Comparison of ENCODE assay signal across 1 cellular context in genomic region chr11:78084506-78084905, GRCh38.
A peak's percentile ranks its signal among the peaks of the same experiment; 100 is the strongest.
TF ChIP-seq lines count a peak whose summit lies in the region.

No MANE protein-coding gene starts in this region.

TF ChIP-seq in HepG2, 621 proteins besides CTCF, POLR2A, EP300 and RAD21:
- peak; percentile 23; the same call in 1 of the 2 replicates for TF ChIP-seq SAP130 (CRISPR knock-in tag; IDR thresholded peaks at IDR 0.05; ENCODE audit: low read depth)
- 0 out of 2 replicates have a peak, but pooled peaks have one; percentile 6 for TF ChIP-seq FOSL2 (CRISPR knock-in tag; IDR thresholded peaks at IDR 0.05)
